ENCODE assay signal across 9 cellular contexts in the genomic region with DNA sequence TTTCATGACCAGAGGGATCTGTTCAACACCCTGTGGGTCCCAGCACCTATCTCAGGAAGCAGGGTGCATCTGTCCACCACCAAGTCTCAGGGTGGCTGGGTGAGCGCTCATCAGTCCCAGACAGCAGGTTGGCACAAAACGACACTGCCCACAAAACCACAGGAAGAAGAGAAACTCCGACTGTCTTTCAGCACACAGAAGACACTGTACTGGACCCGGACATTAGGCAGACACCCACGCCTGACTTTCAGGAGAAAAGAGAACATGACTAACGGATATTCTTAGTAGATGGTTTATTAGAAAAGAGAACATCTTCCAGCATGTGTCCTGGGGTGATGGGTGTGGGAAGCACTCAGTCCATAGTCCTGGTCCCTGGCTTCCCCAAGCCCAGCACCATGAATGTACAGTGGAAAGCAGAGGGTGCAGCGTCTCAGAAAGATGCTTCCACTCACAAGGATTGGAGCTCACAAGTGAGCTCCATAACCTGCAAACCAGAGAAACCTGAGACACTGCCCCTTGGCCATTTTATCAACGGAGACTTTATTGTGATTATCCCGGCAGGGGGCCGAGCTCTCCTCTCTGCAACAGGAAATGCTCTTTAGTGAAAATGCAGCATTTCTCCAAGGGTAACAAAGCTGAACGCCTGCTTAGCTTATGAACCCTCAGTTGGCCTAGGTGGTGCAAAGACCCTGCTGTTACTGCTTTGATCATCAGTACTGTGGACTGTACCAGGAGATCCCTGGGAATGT. TPM values are rescaled to one million over a fixed set of nuclear protein-coding genes. Genes with fewer than 3 reads are reported as not detected.
A peak's percentile ranks its signal among the peaks of the same experiment; 100 is the strongest.
DNase-seq lines count a peak whose midpoint lies in the region; ATAC-seq and TF ChIP-seq lines count a peak whose summit lies in the region.
"Had no signal": no experiment of that assay in that cellular context is flagged by ENCODE, and none has a peak within 500 bp of the region (broad histone marks: within the 10 kb centered on the region; RNA-seq: fewer than 3 reads in every experiment).

No MANE protein-coding gene starts in this region.

- no peaks in the 10 kb centered on the region for H3K9me3 ChIP-seq in body of pancreas

- no peaks in the 10 kb centered on the region for H3K27me3 ChIP-seq in body of pancreas

- H3K36me3 ChIP-seq in body of pancreas (replicated peaks in 1 of 2; ENCODE audit: insufficient read depth in 1 of 2, low read depth in 2 of 2) = no peaks in the 10 kb centered on the region

- TF ChIP-seq CTCF in body of pancreas (IDR thresholded peaks at IDR 0.05) = no peak
- no peak for TF ChIP-seq CTCF in GM10266 (IDR thresholded peaks at IDR 0.05; ENCODE audit: control insufficient read depth, insufficient read depth, low read depth, missing control alignments)

- H3K27ac ChIP-seq in body of pancreas = peak overlapping the region in 2 of 4 donors; percentile 25 to 42

- H3K4me3 ChIP-seq in body of pancreas = no peak overlapping the region

- ATAC-seq in GM18867 (IDR thresholded peaks at IDR 0.05; ENCODE audit: unreplicated experiment) (peak; percentile 51), HG03066 (IDR thresholded peaks at IDR 0.05; ENCODE audit: low read depth, unreplicated experiment) (peak; percentile 37), body of pancreas (no peak)

- H3K4me1 ChIP-seq in body of pancreas = no peaks in the 10 kb centered on the region

- 34 to 50% methylated on average over 11 of the region's 11 CpGs for WGBS in body of pancreas, 2 donors

- intact Hi-C loops in body of pancreas (cut with DNase I) = no loop called here

- DNase-seq in T-helper 2 cell (peak in 4 of 5 experiments; percentile 40 to 92 (median 59)), body of pancreas (peak in 2 of 4 donors; percentile 20 to 64), GM10266 (ENCODE audit: extremely low spot score) (no peak), HCEC 1CT (no peak), AG08396 (ENCODE audit: low spot score) (no peak)
- DNase-seq in stimulated activated CD4-positive, alpha-beta T cell treated with anti-CD3 and anti-CD28 coated beads, Interleukin-12 subunit alpha, Interleukin-12 subunit beta, amount 100 ng/mL, for 4 hours = peak; percentile 47

- peak in 2 of 3 donors; percentile 7 to 8 for TF ChIP-seq POLR2A in body of pancreas (IDR thresholded peaks at IDR 0.05)

RNA-seq across cellular contexts. Expression of gene LCP2, which starts 35.8 kb away (rescaled TPM):
- 1 to 10 TPM; 1.6 to 2.6 TPM for total RNA-seq in body of pancreas
- total RNA-seq: epithelial cell of proximal tubule had no signal

RNA-seq across cellular contexts. Expression of gene KCNMB1, which starts 55.8 kb away (rescaled TPM):
- under 1 TPM in 1 of 2 donors, not detected in 1; 0.99 TPM for total RNA-seq in body of pancreas
- total RNA-seq: epithelial cell of proximal tubule had no signal

Comparison
In these comparisons a context has a peak if more than half of its experiments do, and no peak if none do; other contexts are left out.
1. DNase-seq: peak in T-helper 2 cell (4 of 5) and stimulated activated CD4-positive, alpha-beta T cell treated with anti-CD3 and anti-CD28 coated beads, Interleukin-12 subunit alpha, Interleukin-12 subunit beta, amount 100 ng/mL, for 4 hours (single experiment); none in GM10266 (single experiment), HCEC 1CT (single experiment) and AG08396 (single experiment).